ENCODE assay signal across 5 cellular contexts in genomic region chr20:1608678-1609347, GRCh38. TPM values are rescaled to one million over a fixed set of nuclear protein-coding genes. Genes with fewer than 3 reads are reported as not detected.
"Had no signal": no experiment of that assay in that cellular context is flagged by ENCODE, and none has a peak within 500 bp of the region (broad histone marks: within the 10 kb centered on the region; RNA-seq: fewer than 3 reads in every experiment).

No MANE protein-coding gene starts in this region.

RNA-seq across cellular contexts. Expression of gene SIRPB1, which starts 11.0 kb away (rescaled TPM):
- total RNA-seq: GM23338, HT-29 had no signal
- polyA plus RNA-seq: GM23338 had no signal

RNA-seq across cellular contexts. Expression of gene SIRPG, which starts 48.8 kb away (rescaled TPM):
- total RNA-seq: GM23338, H1, H9, HT-29, IMR-90 had no signal
- polyA plus RNA-seq: GM23338, IMR-90 had no signal

RNA-seq across cellular contexts. Expression of gene SIRPD, which starts 51.3 kb away (rescaled TPM):
- total RNA-seq: GM23338, H1, H9, HT-29, IMR-90 had no signal
- polyA plus RNA-seq: GM23338, H1, IMR-90 had no signal
